Comparison of ENCODE assay signal across 8 cellular contexts in the genomic region with DNA sequence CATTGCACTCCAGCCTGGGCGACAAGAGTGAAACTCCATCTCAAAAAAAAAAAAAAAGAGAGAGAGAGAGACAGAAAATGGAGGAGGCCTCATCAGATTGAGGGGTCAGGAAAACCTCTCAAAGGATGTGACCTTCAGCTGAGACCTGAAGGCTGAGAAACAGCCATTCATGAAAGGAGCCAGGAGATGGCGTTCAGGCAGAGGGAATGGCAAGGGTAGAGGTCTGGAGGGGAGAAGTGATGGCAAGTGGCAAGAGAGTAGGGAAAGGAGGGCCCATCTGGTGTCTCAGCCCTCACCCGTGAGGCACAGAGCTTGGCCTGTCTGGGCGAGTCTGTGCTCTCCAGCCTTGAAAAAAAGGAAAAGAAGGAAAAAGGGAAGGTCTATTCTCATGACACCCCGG. TPM values are rescaled to one million over a fixed set of nuclear protein-coding genes. Genes with fewer than 3 reads are reported as not detected.
A peak's percentile ranks its signal among the peaks of the same experiment; 100 is the strongest.
DNase-seq lines count a peak whose midpoint lies in the region; ATAC-seq and TF ChIP-seq lines count a peak whose summit lies in the region.

No MANE protein-coding gene starts in this region.

- no peaks in the 10 kb centered on the region for H3K36me3 ChIP-seq in HEK293 (ENCODE audit: control insufficient read depth in 2 of 2, insufficient read depth in 1 of 2, low read length in 2 of 2)
- no peaks in the 10 kb centered on the region for H3K36me3 ChIP-seq in upper lobe of right lung

- no peaks in the 10 kb centered on the region for H3K9me3 ChIP-seq in HEK293 (ENCODE audit: control insufficient read depth, insufficient read depth, low read depth, low read length)
- H3K9me3 ChIP-seq in upper lobe of right lung: no peaks in the 10 kb centered on the region

- no peaks in the 10 kb centered on the region for H3K4me1 ChIP-seq in HEK293 (ENCODE audit: control insufficient read depth, insufficient read depth, low read length)
- no peaks in the 10 kb centered on the region for H3K4me1 ChIP-seq in upper lobe of right lung

- CTCF ChIA-PET in HEK293 (lab: Yijun Ruan, JAX): interaction anchor here (0.6 to 10.4 kb wide), 10 partner anchors 37 to 147 kb away, joined by 3 to 97 read pairs (median 3); no protein-coding TSS in a partner anchor

- H3K27me3 ChIP-seq in upper lobe of right lung: no peaks in the 10 kb centered on the region

- no peak overlapping the region for H3K4me3 ChIP-seq in HEK293 (ENCODE audit: low read depth, low read length)
- no peak overlapping the region for H3K4me3 ChIP-seq in upper lobe of right lung

- no peak overlapping the region for H3K27ac ChIP-seq in HEK293 (ENCODE audit: extremely low read depth, low read depth, low read length)
- no peak overlapping the region for H3K27ac ChIP-seq in upper lobe of right lung

- intact Hi-C loops in upper lobe of right lung (cut with DNase I): loop anchor here (10.0 kb wide), 1 partner anchor 82 kb away; a partner anchor contains a TSS

- ATAC-seq in upper lobe of right lung (peak; percentile 6), HG03520 (IDR thresholded peaks at IDR 0.05; ENCODE audit: unreplicated experiment) (no peak)

- DNase-seq in Ammon's horn (ENCODE audit: low spot score) (peak; percentile 67), SK-MEL-5 (ENCODE audit: low read depth, low spot score) (peak; percentile 81), germinal center (ENCODE audit: low spot score) (peak; percentile 18), upper lobe of right lung (no peak), amniotic stem cell (lab: John Stamatoyannopoulos, UW) (no peak), GF-D8 (lab: John Stamatoyannopoulos, UW) (no peak)

- peak; percentile 84 for TF ChIP-seq CTCF in HEK293 (tag by site-specific recombination; IDR thresholded peaks at IDR 0.05)
- peak; percentile 27 for TF ChIP-seq CTCF in upper lobe of right lung (IDR thresholded peaks at IDR 0.05)

- POLR2A ChIA-PET in HEK293 (lab: Yijun Ruan, JAX): interaction anchor here (0.6 kb wide), 1 partner anchor 76 kb away, joined by 3 read pairs; no protein-coding TSS in a partner anchor

- in situ Hi-C loops in SK-MEL-5 (cut with HindIII; ENCODE audit: low pct_unique_long_range_greater_than_20kb, low sequenced_read_pairs): no loop called here

TF ChIP-seq in HEK293, 187 proteins besides CTCF, POLR2A, EP300 and RAD21:
- TF ChIP-seq, protein P1, sequence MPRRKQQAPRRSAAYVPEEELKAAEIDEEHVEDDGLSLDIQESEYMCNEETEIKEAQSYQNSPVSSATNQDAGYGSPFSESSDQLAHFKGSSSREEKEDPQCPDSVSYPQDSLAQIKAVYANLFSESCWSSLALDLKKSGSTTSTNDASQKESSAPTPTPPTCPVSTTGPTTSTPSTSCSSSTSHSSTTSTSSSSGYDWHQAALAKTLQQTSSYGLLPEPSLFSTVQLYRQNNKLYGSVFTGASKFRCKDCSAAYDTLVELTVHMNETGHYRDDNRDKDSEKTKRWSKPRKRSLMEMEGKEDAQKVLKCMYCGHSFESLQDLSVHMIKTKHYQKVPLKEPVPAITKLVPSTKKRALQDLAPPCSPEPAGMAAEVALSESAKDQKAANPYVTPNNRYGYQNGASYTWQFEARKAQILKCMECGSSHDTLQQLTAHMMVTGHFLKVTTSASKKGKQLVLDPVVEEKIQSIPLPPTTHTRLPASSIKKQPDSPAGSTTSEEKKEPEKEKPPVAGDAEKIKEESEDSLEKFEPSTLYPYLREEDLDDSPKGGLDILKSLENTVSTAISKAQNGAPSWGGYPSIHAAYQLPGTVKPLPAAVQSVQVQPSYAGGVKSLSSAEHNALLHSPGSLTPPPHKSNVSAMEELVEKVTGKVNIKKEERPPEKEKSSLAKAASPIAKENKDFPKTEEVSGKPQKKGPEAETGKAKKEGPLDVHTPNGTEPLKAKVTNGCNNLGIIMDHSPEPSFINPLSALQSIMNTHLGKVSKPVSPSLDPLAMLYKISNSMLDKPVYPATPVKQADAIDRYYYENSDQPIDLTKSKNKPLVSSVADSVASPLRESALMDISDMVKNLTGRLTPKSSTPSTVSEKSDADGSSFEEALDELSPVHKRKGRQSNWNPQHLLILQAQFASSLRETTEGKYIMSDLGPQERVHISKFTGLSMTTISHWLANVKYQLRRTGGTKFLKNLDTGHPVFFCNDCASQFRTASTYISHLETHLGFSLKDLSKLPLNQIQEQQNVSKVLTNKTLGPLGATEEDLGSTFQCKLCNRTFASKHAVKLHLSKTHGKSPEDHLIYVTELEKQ (tag by site-specific recombination; IDR thresholded peaks at IDR 0.05; ENCODE audit: borderline replicate concordance): no peak
- peak; percentile 75 for TF ChIP-seq ZNF654 (tag by site-specific recombination; IDR thresholded peaks at IDR 0.05; ENCODE audit: low read depth)
- TF ChIP-seq PRDM1 (tag by site-specific recombination; IDR thresholded peaks at IDR 0.05): peak; percentile 79
- TF ChIP-seq, protein P2, sequence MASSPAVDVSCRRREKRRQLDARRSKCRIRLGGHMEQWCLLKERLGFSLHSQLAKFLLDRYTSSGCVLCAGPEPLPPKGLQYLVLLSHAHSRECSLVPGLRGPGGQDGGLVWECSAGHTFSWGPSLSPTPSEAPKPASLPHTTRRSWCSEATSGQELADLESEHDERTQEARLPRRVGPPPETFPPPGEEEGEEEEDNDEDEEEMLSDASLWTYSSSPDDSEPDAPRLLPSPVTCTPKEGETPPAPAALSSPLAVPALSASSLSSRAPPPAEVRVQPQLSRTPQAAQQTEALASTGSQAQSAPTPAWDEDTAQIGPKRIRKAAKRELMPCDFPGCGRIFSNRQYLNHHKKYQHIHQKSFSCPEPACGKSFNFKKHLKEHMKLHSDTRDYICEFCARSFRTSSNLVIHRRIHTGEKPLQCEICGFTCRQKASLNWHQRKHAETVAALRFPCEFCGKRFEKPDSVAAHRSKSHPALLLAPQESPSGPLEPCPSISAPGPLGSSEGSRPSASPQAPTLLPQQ (tag by site-specific recombination; IDR thresholded peaks at IDR 0.05): peak; percentile 46; the same call in 1 of the 2 replicates
- TF ChIP-seq EGR2 (tag by site-specific recombination; IDR thresholded peaks at IDR 0.05; ENCODE audit: low read depth): no peak

RNA-seq across cellular contexts. Expression of a gene that starts 17.0 kb away (rescaled TPM):
- not detected in 2 replicates for total RNA-seq in SK-MEL-5 (2014; rRNA removed; shearing (Covaris generic))
- polyA plus RNA-seq in SK-MEL-5 (2015; cell fraction: cytosol; rRNA removed): 0.12 TPM in 1 of 2 replicates, not detected in the other
- polyA plus RNA-seq in SK-MEL-5 (2015; cell fraction: nucleus; rRNA removed): 0.43 TPM in 1 of 2 replicates, not detected in the other
- total RNA-seq in upper lobe of right lung: 1.5 TPM

RNA-seq across cellular contexts. Expression of a gene that starts 30.2 kb away (rescaled TPM):
- not detected in 2 replicates for total RNA-seq in SK-MEL-5 (2014; rRNA removed; shearing (Covaris generic))
- 0.21 TPM in 1 of 2 replicates, not detected in the other for polyA plus RNA-seq in SK-MEL-5 (2015; cell fraction: cytosol; rRNA removed)
- polyA plus RNA-seq in SK-MEL-5 (2015; cell fraction: nucleus; rRNA removed): not detected in 2 replicates
- total RNA-seq in upper lobe of right lung: 4.0 TPM

Comparison
In these comparisons a context has a peak if more than half of its experiments do, and no peak if none do; other contexts are left out.
1. DNase-seq: peak in Ammon's horn (single experiment), SK-MEL-5 (single experiment) and germinal center (single experiment); none in upper lobe of right lung (single experiment), amniotic stem cell (single experiment) and GF-D8 (single experiment).